ENCODE assay signal across 1 cellular context in genomic region chr19:7478173-7478842, GRCh38.
TF ChIP-seq lines count a peak whose summit lies in the region.

No MANE protein-coding gene starts in this region.

TF ChIP-seq in GM12878, 131 proteins besides CTCF, POLR2A, EP300 and RAD21:
- no peak for TF ChIP-seq E2F8 (IDR thresholded peaks at IDR 0.05; ENCODE audit: low read depth, partially characterized antibody)
- TF ChIP-seq PKNOX1 (IDR thresholded peaks at IDR 0.05) = no peak
- no peak for TF ChIP-seq E2F4 (IDR thresholded peaks at IDR 0.05; ENCODE audit: low read depth, low read length)
- peak; percentile 18; the same call in 1 of the 2 replicates for TF ChIP-seq POLR2AphosphoS5 (IDR thresholded peaks at IDR 0.05; ENCODE audit: low read length)
